In genomic region chr17:29777663-29778062, GRCh38 we compare ENCODE assay signal across 25 cellular contexts.
"Had no signal": no experiment of that assay in that cellular context is flagged by ENCODE, and none has a peak within 500 bp of the region (broad histone marks: within the 10 kb centered on the region; RNA-seq: fewer than 3 reads in every experiment).

No MANE protein-coding gene starts in this region.

- H3K4me3 ChIP-seq: coronary artery, mucosa of descending colon, prostate gland, right atrium auricular region, sigmoid colon, skin epidermis, spleen, thoracic aorta, tibial nerve, vagina had no signal

- H3K36me3 Mint-ChIP-seq: mesothelial cell of epicardium had no signal

- ATAC-seq: left lobe of liver; mucosa of descending colon; stimulated activated memory B cell treated with anti-CD40 and anti-IgM and Interleukin-4, amounts not matched to agents 10 μg/mL and 1 μg/mL and 100 μg/mL, for 72 hours; stimulated activated naive CD8-positive, alpha-beta T cell treated with anti-CD3 and anti-CD28 coated beads, Interleukin-15, Interleukin-2, amounts not matched to agents 100 U/mL and 50 U/mL, for 24 hours had no signal

- H3K4me3 Mint-ChIP-seq: mesothelial cell of epicardium; naive B cell; nephron; stimulated activated memory B cell treated with anti-CD40 and anti-IgM and Interleukin-4, amounts not matched to agents 10 μg/mL and 1 μg/mL and 100 μg/mL, for 72 hours had no signal

- H3K27ac ChIP-seq: coronary artery, prostate gland, right atrium auricular region, sigmoid colon, skin epidermis, thoracic aorta, tibial nerve, vagina had no signal

- DNase-seq: dermis blood vessel endothelial cell; effector memory CD4-positive, alpha-beta T cell; erythroblast; head of caudate nucleus; kidney; mesenchymal stem cell; mucosa of descending colon; naive B cell; nucleus accumbens; sigmoid colon; spleen; stimulated activated CD4-positive, alpha-beta T cell treated with anti-CD3 and anti-CD28 coated beads, Interleukin-4, amount 100 ng/mL, for 4 hours; stimulated activated naive CD8-positive, alpha-beta T cell treated with anti-CD3 and anti-CD28 coated beads, Interleukin-15, Interleukin-2, amounts not matched to agents 100 U/mL and 50 U/mL, for 24 hours; substantia nigra had no signal

- H3K4me1 ChIP-seq: prostate gland had no signal

- H3K9me3 Mint-ChIP-seq: mesothelial cell of epicardium; nephron; stimulated activated memory B cell treated with anti-CD40 and anti-IgM and Interleukin-4, amounts not matched to agents 10 μg/mL and 1 μg/mL and 100 μg/mL, for 72 hours had no signal

- H3K9me3 ChIP-seq: mucosa of descending colon, prostate gland, right atrium auricular region, sigmoid colon, spleen, thoracic aorta, tibial nerve, vagina had no signal

- H3K36me3 ChIP-seq: prostate gland, right atrium auricular region, sigmoid colon, thoracic aorta, tibial nerve, vagina had no signal

- H3K27me3 Mint-ChIP-seq: naive B cell; stimulated activated memory B cell treated with anti-CD40 and anti-IgM and Interleukin-4, amounts not matched to agents 10 μg/mL and 1 μg/mL and 100 μg/mL, for 72 hours had no signal

- H3K27ac Mint-ChIP-seq: mesothelial cell of epicardium; stimulated activated memory B cell treated with anti-CD40 and anti-IgM and Interleukin-4, amounts not matched to agents 10 μg/mL and 1 μg/mL and 100 μg/mL, for 72 hours had no signal

- H3K27me3 ChIP-seq: right atrium auricular region, sigmoid colon, spleen, tibial nerve, vagina had no signal
